ENCODE assay signal across 24 cellular contexts in the genomic region with DNA sequence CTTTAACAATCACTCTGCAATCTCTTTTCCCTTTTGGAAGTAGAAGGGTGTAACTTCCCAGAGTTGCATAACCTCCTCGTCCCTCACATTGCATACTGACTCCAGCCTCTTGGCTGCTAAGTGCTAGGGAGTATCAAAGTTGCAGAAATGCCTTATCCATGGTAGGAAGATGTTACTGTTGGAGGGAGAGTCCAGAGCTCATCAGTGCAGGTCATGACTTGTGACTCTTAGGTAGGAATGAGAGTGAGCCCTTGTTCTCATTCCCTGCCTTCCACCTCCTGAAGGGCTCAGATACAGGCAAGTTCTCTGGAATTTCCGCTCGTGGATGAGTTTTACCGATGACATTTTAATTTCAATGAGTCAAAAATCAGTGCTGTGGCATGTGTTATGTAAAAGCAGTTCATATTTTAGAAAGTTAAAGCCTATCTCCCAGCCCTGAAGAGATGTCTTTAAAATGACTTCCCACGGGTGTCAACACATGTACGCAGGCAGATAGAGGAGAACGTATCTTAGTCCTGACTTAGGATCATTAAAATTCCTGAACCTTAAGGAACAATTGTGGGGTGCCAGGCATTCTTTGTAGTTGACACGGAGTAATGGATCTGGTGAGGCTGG. TPM values are rescaled to one million over a fixed set of nuclear protein-coding genes. Genes with fewer than 3 reads are reported as not detected.
"Had no signal": no experiment of that assay in that cellular context is flagged by ENCODE, and none has a peak within 500 bp of the region (broad histone marks: within the 10 kb centered on the region; RNA-seq: fewer than 3 reads in every experiment).

No MANE protein-coding gene starts in this region.

- H3K27me3 Mint-ChIP-seq: effector memory CD8-positive, alpha-beta T cell had no signal

- ATAC-seq: activated T-helper 17 cell treated with anti-CD3 and anti-CD28 coated beads, Interleukin-2, amount 50 U/mL, for 72 hours; effector memory CD8-positive, alpha-beta T cell; left lobe of liver; natural killer cell; sciatic nerve; stimulated activated memory B cell treated with anti-CD40 and anti-IgM and Interleukin-4, amounts not matched to agents 10 μg/mL and 1 μg/mL and 100 μg/mL, for 72 hours had no signal

- H3K36me3 Mint-ChIP-seq: activated naive CD8-positive, alpha-beta T cell; natural killer cell; stimulated activated memory B cell treated with anti-CD40 and anti-IgM and Interleukin-4, amounts not matched to agents 10 μg/mL and 1 μg/mL and 100 μg/mL, for 72 hours had no signal

- H3K27ac Mint-ChIP-seq: activated naive CD8-positive, alpha-beta T cell; activated T-cell treated with anti-CD3 and anti-CD28 coated beads, Interleukin-2, amount 50 U/mL, for 24 hours; activated T-helper 17 cell treated with anti-CD3 and anti-CD28 coated beads, Interleukin-2, amount 50 U/mL, for 72 hours; effector memory CD8-positive, alpha-beta T cell; natural killer cell; stimulated activated memory B cell treated with anti-CD40 and anti-IgM and Interleukin-4, amounts not matched to agents 10 μg/mL and 1 μg/mL and 100 μg/mL, for 72 hours had no signal

- H3K27ac ChIP-seq: adrenal gland, ascending aorta, colonic mucosa, dorsolateral prefrontal cortex, esophagus muscularis mucosa, parathyroid adenoma, transverse colon, uterus had no signal

- DNase-seq: activated naive CD4-positive, alpha-beta T cell; activated T-cell treated with anti-CD3 and anti-CD28 coated beads, Interleukin-2, amount 50 U/mL, for 24 hours; adrenal gland; colonic mucosa; dorsolateral prefrontal cortex; effector memory CD8-positive, alpha-beta T cell; natural killer cell; small intestine; stimulated activated CD4-positive, alpha-beta T cell treated with anti-CD3 and anti-CD28 coated beads, Interleukin-2, amount 100 ng/mL, for 24 hours; T-helper 1 cell; T-helper 9 cell; transverse colon; uterus had no signal

- H3K4me3 ChIP-seq: adrenal gland, ascending aorta, colonic mucosa, dorsolateral prefrontal cortex, esophagus muscularis mucosa, lung, transverse colon, uterus had no signal

- H3K9me3 Mint-ChIP-seq: activated T-cell treated with anti-CD3 and anti-CD28 coated beads, Interleukin-2, amount 50 U/mL, for 24 hours; natural killer cell had no signal

- H3K4me1 Mint-ChIP-seq: activated T-helper 17 cell treated with anti-CD3 and anti-CD28 coated beads, Interleukin-2, amount 50 U/mL, for 72 hours; natural killer cell; stimulated activated memory B cell treated with anti-CD40 and anti-IgM and Interleukin-4, amounts not matched to agents 10 μg/mL and 1 μg/mL and 100 μg/mL, for 72 hours had no signal

- H3K4me3 Mint-ChIP-seq: activated naive CD8-positive, alpha-beta T cell; activated T-cell treated with anti-CD3 and anti-CD28 coated beads, Interleukin-2, amount 50 U/mL, for 24 hours; activated T-helper 17 cell treated with anti-CD3 and anti-CD28 coated beads, Interleukin-2, amount 50 U/mL, for 72 hours; effector memory CD8-positive, alpha-beta T cell; natural killer cell; stimulated activated memory B cell treated with anti-CD40 and anti-IgM and Interleukin-4, amounts not matched to agents 10 μg/mL and 1 μg/mL and 100 μg/mL, for 72 hours had no signal

RNA-seq across cellular contexts. Expression of a gene that starts 17.0 kb away (rescaled TPM):
- total RNA-seq: activated T-helper 17 cell treated with anti-CD3 and anti-CD28 coated beads, Interleukin-2, amount 50 U/mL, for 72 hours; adrenal gland; colonic mucosa; endothelial cell of umbilical vein; fibroblast of villous mesenchyme; left lobe of liver; natural killer cell; transverse colon; uterus had no signal
- polyA plus RNA-seq: endothelial cell of umbilical vein, small intestine had no signal
